19 cellular contexts compared by ENCODE assay signal in genomic region chr10:43953672-43954071, GRCh38.
A peak's percentile ranks its signal among the peaks of the same experiment; 100 is the strongest.
DNase-seq lines count a peak whose midpoint lies in the region; ATAC-seq and TF ChIP-seq lines count a peak whose summit lies in the region.
"Had no signal": no experiment of that assay in that cellular context is flagged by ENCODE, and none has a peak within 500 bp of the region (broad histone marks: within the 10 kb centered on the region; RNA-seq: fewer than 3 reads in every experiment).

No MANE protein-coding gene starts in this region.

- no peak overlapping the region for H3K4me3 Mint-ChIP-seq in endodermal cell
- H3K4me3 Mint-ChIP-seq: CD4-positive, CD25-positive, alpha-beta regulatory T cell; CD8-positive, alpha-beta memory T cell; GM23338 had no signal

- H3K27ac Mint-ChIP-seq in endodermal cell, result no peak overlapping the region
- H3K27ac Mint-ChIP-seq: CD4-positive, CD25-positive, alpha-beta regulatory T cell; CD8-positive, alpha-beta memory T cell; GM23338 had no signal

- DNase-seq in right atrium auricular region (ENCODE audit: low spot score), result peak; percentile 32
- DNase-seq in right cardiac atrium, result no peak
- DNase-seq in endodermal cell, result peak; percentile 19
- peak; percentile 16 for DNase-seq in lung (ENCODE audit: low spot score)
- DNase-seq in upper lobe of right lung, result peak; percentile 12
- no peak for DNase-seq in GM10248 (ENCODE audit: extremely low spot score)
- DNase-seq in superior temporal gyrus (ENCODE audit: extremely low spot score), result no peak
- no peak for DNase-seq in NCI-H1048 (lab: John Stamatoyannopoulos, UW)
- DNase-seq: BE2C; C1 segment of cervical spinal cord; CD4-positive, CD25-positive, alpha-beta regulatory T cell; CD8-positive, alpha-beta memory T cell; DMS153; DMS79; GF-D8; HCEC 1CT had no signal

- H3K27me3 ChIP-seq in right atrium auricular region (no peaks in the 10 kb centered on the region), right cardiac atrium (ENCODE audit: control insufficient read depth, insufficient read depth) (no peaks in the 10 kb centered on the region), endodermal cell (ENCODE audit: control insufficient read depth, insufficient read depth, low read length, poor library complexity, severe bottlenecking) (no peaks in the 10 kb centered on the region), lung (ENCODE audit: control insufficient read depth, insufficient read depth) (no peaks in the 10 kb centered on the region), upper lobe of right lung (no peaks in the 10 kb centered on the region)
- H3K27me3 ChIP-seq: BE2C had no signal

- TF ChIP-seq CTCF in right atrium auricular region (IDR thresholded peaks at IDR 0.05), result no peak
- TF ChIP-seq CTCF in endodermal cell (conservative IDR thresholded peaks at IDR 0.05), result no peak
- TF ChIP-seq CTCF in lung (IDR thresholded peaks at IDR 0.05; ENCODE audit: control extremely low read depth, extremely low read depth), result no peak
- no peak for TF ChIP-seq CTCF in upper lobe of right lung (IDR thresholded peaks at IDR 0.05)
- TF ChIP-seq CTCF in GM10248 (IDR thresholded peaks at IDR 0.05; ENCODE audit: control extremely low read depth, extremely low read depth, low read depth, missing control alignments), result no peak

- CTCF ChIA-PET in GM10248 (lab: Yijun Ruan, JAX), result interaction anchor here (1.3 to 1.8 kb wide), 3 partner anchors 32 to 148 kb away, joined by 3 to 4 read pairs (median 3); no protein-coding TSS in a partner anchor

- no peaks in the 10 kb centered on the region for H3K4me1 ChIP-seq in right atrium auricular region
- no peaks in the 10 kb centered on the region for H3K4me1 ChIP-seq in right cardiac atrium (ENCODE audit: control insufficient read depth, insufficient read depth, low read length)
- no peaks in the 10 kb centered on the region for H3K4me1 ChIP-seq in endodermal cell (ENCODE audit: control insufficient read depth, insufficient read depth, low read length)
- no peaks in the 10 kb centered on the region for H3K4me1 ChIP-seq in lung (ENCODE audit: control insufficient read depth in 2 of 2, insufficient read depth in 2 of 2, low read length in 2 of 2)
- H3K4me1 ChIP-seq in upper lobe of right lung, result no peaks in the 10 kb centered on the region
- H3K4me1 ChIP-seq: BE2C, Caco-2 had no signal

- H3K36me3 Mint-ChIP-seq in endodermal cell (ENCODE audit: low read depth), result no peaks in the 10 kb centered on the region
- H3K36me3 Mint-ChIP-seq: CD4-positive, CD25-positive, alpha-beta regulatory T cell; CD8-positive, alpha-beta memory T cell had no signal

- no peaks in the 10 kb centered on the region for H3K27me3 Mint-ChIP-seq in endodermal cell (ENCODE audit: insufficient read depth)

- H3K9me3 ChIP-seq in right atrium auricular region, result no peaks in the 10 kb centered on the region
- H3K9me3 ChIP-seq in right cardiac atrium (ENCODE audit: control insufficient read depth, low read length), result no peaks in the 10 kb centered on the region
- H3K9me3 ChIP-seq in endodermal cell (ENCODE audit: control insufficient read depth, low read length), result no peaks in the 10 kb centered on the region
- H3K9me3 ChIP-seq in lung (ENCODE audit: control insufficient read depth in 2 of 2, insufficient read depth in 1 of 2, low read length in 1 of 2), result peaks cover 0 to 5% of the 10 kb centered on the region in 2 donors
- no peaks in the 10 kb centered on the region for H3K9me3 ChIP-seq in upper lobe of right lung
- H3K9me3 ChIP-seq: BE2C, Caco-2 had no signal

- no peaks in the 10 kb centered on the region for H3K36me3 ChIP-seq in right atrium auricular region
- no peaks in the 10 kb centered on the region for H3K36me3 ChIP-seq in endodermal cell (ENCODE audit: control insufficient read depth, insufficient read depth, low read length)
- no peaks in the 10 kb centered on the region for H3K36me3 ChIP-seq in lung (ENCODE audit: control insufficient read depth in 2 of 2, insufficient read depth in 2 of 2, low read length in 2 of 2)
- no peaks in the 10 kb centered on the region for H3K36me3 ChIP-seq in upper lobe of right lung
- H3K36me3 ChIP-seq: BE2C had no signal

- intact Hi-C loops in right cardiac atrium (cut with DNase I) (no loop called here), upper lobe of right lung (cut with DNase I) (no loop called here)

- ATAC-seq in right cardiac atrium (no peak), lung (ENCODE audit: insufficient read depth, low FRiP score) (no peak), upper lobe of right lung (no peak)
- ATAC-seq: GM12878, GM23338 had no signal

- H3K9me3 Mint-ChIP-seq in endodermal cell, result peaks cover 8% of the 10 kb centered on the region

- POLR2A ChIA-PET in GM10248 (lab: Yijun Ruan, JAX), result no interaction called here

- 83% methylated on average over 3 of the region's 3 CpGs for WGBS in right cardiac atrium
- WGBS in endodermal cell (ENCODE audit: insufficient coverage in 1 of 2, insufficient read length in 1 of 2), 2 experiments, result 85% methylated on average over 3 of the region's 3 CpGs; no CpG with 5 or more reads in 1 of the 2 experiments
- WGBS in lung, 2 donors, result 82% methylated on average over 3 of the region's 3 CpGs

- H3K27ac ChIP-seq in right atrium auricular region (no peak overlapping the region), right cardiac atrium (ENCODE audit: low read length) (no peak overlapping the region), endodermal cell (ENCODE audit: low read depth, low read length) (no peak overlapping the region), lung (ENCODE audit: low read depth in 1 of 2, low read length in 1 of 2) (no peak overlapping the region), upper lobe of right lung (no peak overlapping the region)

- peaks cover 4% of the 10 kb centered on the region for H3K4me1 Mint-ChIP-seq in endodermal cell
- H3K4me1 Mint-ChIP-seq: CD4-positive, CD25-positive, alpha-beta regulatory T cell; CD8-positive, alpha-beta memory T cell had no signal

- no peak overlapping the region for H3K9ac ChIP-seq in endodermal cell (ENCODE audit: extremely low read depth, low read length, poor library complexity, severe bottlenecking)

- H3K4me3 ChIP-seq in right atrium auricular region, result no peak overlapping the region
- H3K4me3 ChIP-seq in right cardiac atrium (ENCODE audit: low read length), result no peak overlapping the region
- H3K4me3 ChIP-seq in endodermal cell (ENCODE audit: low read length), result no peak overlapping the region
- H3K4me3 ChIP-seq in lung, result no peak overlapping the region
- H3K4me3 ChIP-seq in upper lobe of right lung, result no peak overlapping the region
- H3K4me3 ChIP-seq: GM12878, GM23338 had no signal

Comparison
In these comparisons a context has a peak if more than half of its experiments do, and no peak if none do; other contexts are left out.
1. DNase-seq: peak in right atrium auricular region (single experiment), endodermal cell (single experiment), lung (single experiment) and upper lobe of right lung (single experiment); none in right cardiac atrium (0 of 3), GM10248 (single experiment), superior temporal gyrus (single experiment) and NCI-H1048 (single experiment).